Comparison of ENCODE assay signal across 25 cellular contexts in genomic region chr2:38691994-38692393, GRCh38. TPM values are rescaled to one million over a fixed set of nuclear protein-coding genes. Genes with fewer than 3 reads are reported as not detected.
DNase-seq lines count a peak whose midpoint lies in the region; ATAC-seq and TF ChIP-seq lines count a peak whose summit lies in the region.
"Had no signal": no experiment of that assay in that cellular context is flagged by ENCODE, and none has a peak within 500 bp of the region (broad histone marks: within the 10 kb centered on the region; RNA-seq: fewer than 3 reads in every experiment).

No MANE protein-coding gene starts in this region.

- H3K27ac ChIP-seq in RWPE2 (ENCODE audit: poor library complexity, severe bottlenecking), result peak overlapping the region; percentile 69
- H3K27ac ChIP-seq in tibial artery, result peak overlapping the region; percentile 23 to 25
- H3K27ac ChIP-seq: BLaER1 treated with 17β-estradiol and CSF1 and Interleukin-3, amounts not matched to agents 10 nM and 100 nM; left ventricle myocardium inferior; parathyroid adenoma; sigmoid colon; upper lobe of right lung had no signal

- H3K4me3 ChIP-seq in RWPE2 (ENCODE audit: severe bottlenecking) (no peak overlapping the region), tibial artery (no peak overlapping the region)
- H3K4me3 ChIP-seq: BLaER1 treated with 17β-estradiol and CSF1 and Interleukin-3, amounts not matched to agents 10 nM and 100 nM; left ventricle myocardium inferior; sigmoid colon; upper lobe of right lung had no signal

- peak overlapping the region; percentile 30 for H3K4me3 Mint-ChIP-seq in activated naive CD4-positive, alpha-beta T cell treated with anti-CD3 and anti-CD28 coated beads, Interleukin-2, amount 50 U/mL, for 24 hours
- H3K4me3 Mint-ChIP-seq in central memory CD8-positive, alpha-beta T cell, result no peak overlapping the region
- H3K4me3 Mint-ChIP-seq in osteocyte (ENCODE audit: unreplicated experiment), result no peak overlapping the region
- H3K4me3 Mint-ChIP-seq: H9, immature natural killer cell, nephron, WTC11 had no signal

- no peaks in the 10 kb centered on the region for H3K9me3 ChIP-seq in RWPE2 (ENCODE audit: severe bottlenecking)
- H3K9me3 ChIP-seq in tibial artery, result no peaks in the 10 kb centered on the region
- H3K9me3 ChIP-seq: left ventricle myocardium inferior, sigmoid colon, upper lobe of right lung had no signal

- TF ChIP-seq CTCF in RWPE2 (IDR thresholded peaks at IDR 0.05; ENCODE audit: poor library complexity, severe bottlenecking) (no peak), tibial artery (IDR thresholded peaks at IDR 0.05) (no peak), osteocyte (IDR thresholded peaks at IDR 0.05) (no peak)

- peak overlapping the region; percentile 65 for H3K27ac Mint-ChIP-seq in activated naive CD4-positive, alpha-beta T cell treated with anti-CD3 and anti-CD28 coated beads, Interleukin-2, amount 50 U/mL, for 24 hours
- H3K27ac Mint-ChIP-seq in central memory CD8-positive, alpha-beta T cell (ENCODE audit: low read depth), result peak overlapping the region; percentile 100
- H3K27ac Mint-ChIP-seq in osteocyte (ENCODE audit: unreplicated experiment), result no peak overlapping the region
- H3K27ac Mint-ChIP-seq: nephron had no signal

- no peak for DNase-seq in activated naive CD4-positive, alpha-beta T cell treated with anti-CD3 and anti-CD28 coated beads, Interleukin-2, amount 50 U/mL, for 16 hours
- DNase-seq in RWPE2 (ENCODE audit: low spot score) (no peak), tibial artery (no peak), D341Med (ENCODE audit: low spot score) (no peak), osteocyte (ENCODE audit: extremely low spot score, unreplicated experiment) (no peak), GM03348 (ENCODE audit: low spot score) (no peak)
- DNase-seq in central memory CD8-positive, alpha-beta T cell (ENCODE audit: low spot score in 2 of 2), result no peak
- DNase-seq: ACHN; activated gamma-delta T cell; amniotic stem cell; dermis blood vessel endothelial cell; H9; immature natural killer cell; KBM-7; left ventricle myocardium inferior; NCI-H2171 treated with DMSO at 0.1 percent for 48 hours; NCI-H69; sigmoid colon; stimulated activated CD8-positive, alpha-beta memory T cell treated with anti-CD3 and anti-CD28 coated beads, Interleukin-4, amount 100 ng/mL, for 48 hours; upper lobe of right lung had no signal

- H3K4me1 Mint-ChIP-seq in activated naive CD4-positive, alpha-beta T cell treated with anti-CD3 and anti-CD28 coated beads, Interleukin-2, amount 50 U/mL, for 24 hours, result peaks cover 48% of the 10 kb centered on the region
- H3K4me1 Mint-ChIP-seq in central memory CD8-positive, alpha-beta T cell, result peaks cover 56% of the 10 kb centered on the region
- H3K4me1 Mint-ChIP-seq in osteocyte (ENCODE audit: unreplicated experiment), result peaks cover 20% of the 10 kb centered on the region
- H3K4me1 Mint-ChIP-seq: nephron had no signal

- intact Hi-C loops in tibial artery (cut with DNase I; ENCODE audit: low total_unique reads), result no loop called here

- H3K4me1 ChIP-seq in RWPE2 (ENCODE audit: insufficient read depth, poor library complexity, severe bottlenecking), result peaks cover 22% of the 10 kb centered on the region
- peaks cover 0 to 27% (median 13%) of the 10 kb centered on the region in 4 donors for H3K4me1 ChIP-seq in tibial artery
- H3K4me1 ChIP-seq: left ventricle myocardium inferior, upper lobe of right lung had no signal

- no peak for ATAC-seq in RWPE2 (ENCODE audit: low read depth)
- no peak for ATAC-seq in central memory CD8-positive, alpha-beta T cell (replicated peaks; ENCODE audit: extremely low read depth, poor library complexity, severe bottlenecking)
- ATAC-seq: WTC11 had no signal

- no peaks in the 10 kb centered on the region for H3K9me3 Mint-ChIP-seq in activated naive CD4-positive, alpha-beta T cell treated with anti-CD3 and anti-CD28 coated beads, Interleukin-2, amount 50 U/mL, for 24 hours
- no peaks in the 10 kb centered on the region for H3K9me3 Mint-ChIP-seq in central memory CD8-positive, alpha-beta T cell
- no peaks in the 10 kb centered on the region for H3K9me3 Mint-ChIP-seq in osteocyte (ENCODE audit: unreplicated experiment)
- H3K9me3 Mint-ChIP-seq: H9, immature natural killer cell, nephron, WTC11 had no signal

- H3K36me3 ChIP-seq in RWPE2 (ENCODE audit: low read depth), result no peaks in the 10 kb centered on the region
- peaks cover 10 to 13% (median 13%) of the 10 kb centered on the region in 3 donors for H3K36me3 ChIP-seq in tibial artery

- H3K27me3 ChIP-seq in RWPE2 (ENCODE audit: insufficient read depth, poor library complexity, severe bottlenecking) (no peaks in the 10 kb centered on the region), tibial artery (no peaks in the 10 kb centered on the region)
- H3K27me3 ChIP-seq: BLaER1 treated with 17β-estradiol and CSF1 and Interleukin-3, amounts not matched to agents 10 nM and 100 nM; sigmoid colon; upper lobe of right lung had no signal

- peaks cover 21% of the 10 kb centered on the region for H3K36me3 Mint-ChIP-seq in activated naive CD4-positive, alpha-beta T cell treated with anti-CD3 and anti-CD28 coated beads, Interleukin-2, amount 50 U/mL, for 24 hours
- peaks cover 50% of the 10 kb centered on the region for H3K36me3 Mint-ChIP-seq in central memory CD8-positive, alpha-beta T cell (ENCODE audit: insufficient read depth)
- H3K36me3 Mint-ChIP-seq in osteocyte (ENCODE audit: unreplicated experiment), result peaks cover 2% of the 10 kb centered on the region
- H3K36me3 Mint-ChIP-seq: WTC11 had no signal

- no peaks in the 10 kb centered on the region for H3K27me3 Mint-ChIP-seq in activated naive CD4-positive, alpha-beta T cell treated with anti-CD3 and anti-CD28 coated beads, Interleukin-2, amount 50 U/mL, for 24 hours
- no peaks in the 10 kb centered on the region for H3K27me3 Mint-ChIP-seq in central memory CD8-positive, alpha-beta T cell
- H3K27me3 Mint-ChIP-seq in osteocyte (ENCODE audit: unreplicated experiment), result no peaks in the 10 kb centered on the region

RNA-seq across cellular contexts. Expression of gene GALM, which starts 26.1 kb away (rescaled TPM):
- 2.9 and 3.8 TPM in 2 replicates for total RNA-seq in osteocyte

RNA-seq across cellular contexts. Expression of gene SRSF7, which starts 59.2 kb away (rescaled TPM):
- total RNA-seq in osteocyte, result 100 and 103 TPM in 2 replicates
